Comparison of ENCODE assay signal across 1 cellular context in genomic region chr14:91454580-91454979, GRCh38.
A peak's percentile ranks its signal among the peaks of the same experiment; 100 is the strongest.
TF ChIP-seq lines count a peak whose summit lies in the region.

No MANE protein-coding gene starts in this region.

TF ChIP-seq in K562, 482 proteins besides CTCF, POLR2A, EP300 and RAD21:
- no peak for TF ChIP-seq EP400 (IDR thresholded peaks at IDR 0.05)
- no peak for TF ChIP-seq FOXP4 (CRISPR knock-in tag; IDR thresholded peaks at IDR 0.05; ENCODE audit: borderline replicate concordance)
- TF ChIP-seq E4F1 (CRISPR knock-in tag; IDR thresholded peaks at IDR 0.05; ENCODE audit: borderline replicate concordance): no peak
- peak; percentile 75 for TF ChIP-seq ZNF121 (CRISPR knock-in tag; conservative IDR thresholded peaks at IDR 0.05)
- TF ChIP-seq ZNF780A (CRISPR knock-in tag; IDR thresholded peaks at IDR 0.05): no peak
- no peak for TF ChIP-seq MEIS2 (IDR thresholded peaks at IDR 0.05; ENCODE audit: partially characterized antibody)
TF ChIP-seq in K562: peak in this region for 1.
